Comparison of ENCODE assay signal across 15 cellular contexts in genomic region chr7:102673447-102674067, GRCh38. TPM values are rescaled to one million over a fixed set of nuclear protein-coding genes. Genes with fewer than 3 reads are reported as not detected.
"Had no signal": no experiment of that assay in that cellular context is flagged by ENCODE, and none has a peak within 500 bp of the region (broad histone marks: within the 10 kb centered on the region; RNA-seq: fewer than 3 reads in every experiment).

No MANE protein-coding gene starts in this region.

RNA-seq across cellular contexts. Expression of gene SPDYE2B, which starts 23.4 kb away (rescaled TPM):
- total RNA-seq: activated B cell treated with CpG ODN at 0.5 μM for 24 hours; activated CD4-positive, alpha-beta memory T cell treated with anti-CD3 and anti-CD28 coated beads for 36 hours; activated CD8-positive, alpha-beta memory T cell treated with anti-CD3 and anti-CD28 coated beads, Interleukin-2, amount 10 ng/mL, durations not matched to agents 7 days and 5 days; activated CD8-positive, alpha-beta T cell treated with anti-CD3 and anti-CD28 coated beads, Interleukin-2, amount 10 ng/mL, durations not matched to agents 7 days and 5 days; activated naive CD8-positive, alpha-beta T cell treated with anti-CD3 and anti-CD28 coated beads, Interleukin-2, amount 10 ng/mL, durations not matched to agents 7 days and 5 days; activated T-cell treated with anti-CD3 and anti-CD28 coated beads, Interleukin-2, amount 50 U/mL, for 4 hours; activated T-cell treated with anti-CD3 and anti-CD28 coated beads, Interleukin-2, amount 50 U/mL, for 72 hours; activated T-helper 1 cell treated with anti-CD3 and anti-CD28 coated beads, Interleukin-12 subunit alpha, Interleukin-12 subunit beta, Interleukin-2, Interleukin-4 antibody, amounts not matched to agents 30 ng/mL and 10 ng/mL and 1 ng/mL, durations not matched to agents 14 hours and 24 hours and 36 hours; activated T-helper 2 cell treated with anti-CD3 and anti-CD28 coated beads, Interferon-gamma antibody, Interleukin-2, Interleukin-4, amounts not matched to agents 10 μg/mL and 5 μg/mL and 100 μg/mL, durations not matched to agents 14 hours and 24 hours and 36 hours; adrenal gland; aorta; astrocyte; body of pancreas; breast epithelium; cardiac septum had no signal
- polyA plus RNA-seq: adrenal gland, aorta had no signal
